In the genomic region with DNA sequence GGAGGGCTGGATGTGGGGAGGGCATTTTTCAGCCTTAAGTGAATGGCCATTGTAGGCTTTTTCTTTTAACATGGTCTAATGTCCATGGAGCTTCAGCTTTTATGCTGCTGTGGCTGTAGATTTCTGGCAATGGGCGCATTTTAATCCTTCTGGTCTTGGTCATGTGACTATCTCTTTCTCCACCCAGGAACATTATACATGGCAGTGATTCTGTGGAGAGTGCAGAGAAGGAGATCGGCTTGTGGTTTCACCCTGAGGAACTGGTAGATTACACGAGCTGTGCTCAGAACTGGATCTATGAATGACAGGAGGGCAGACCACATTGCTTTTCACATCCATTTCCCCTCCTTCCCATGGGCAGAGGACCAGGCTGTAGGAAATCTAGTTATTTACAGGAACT, we compare ENCODE assay signal across 22 cellular contexts. TPM values are rescaled to one million over a fixed set of nuclear protein-coding genes. Genes with fewer than 3 reads are reported as not detected.
A peak's percentile ranks its signal among the peaks of the same experiment; 100 is the strongest.
DNase-seq lines count a peak whose midpoint lies in the region; ATAC-seq, FAIRE-seq and TF ChIP-seq lines count a peak whose summit lies in the region.
"Had no signal": no experiment of that assay in that cellular context is flagged by ENCODE, and none has a peak within 500 bp of the region (broad histone marks: within the 10 kb centered on the region; RNA-seq: fewer than 3 reads in every experiment).

No MANE protein-coding gene starts in this region.

- no peak overlapping the region for H3K9ac ChIP-seq in GM12878 (ENCODE audit: control insufficient read depth, insufficient read depth, low read length)
- H3K9ac ChIP-seq: GM23248 had no signal

- CTCF ChIA-PET in GM12878 (lab: Yijun Ruan, JAX): interaction anchor here (0.7 to 5.8 kb wide), 2 partner anchors 7 to 105 kb away, joined by 3 to 35 read pairs; a partner anchor contains a TSS

- no peak overlapping the region for H3K4me3 Mint-ChIP-seq in activated T-cell treated with anti-CD3 and anti-CD28 coated beads, Interleukin-2, amount 50 U/mL, for 24 hours
- H3K4me3 Mint-ChIP-seq in activated T-cell treated with anti-CD3 and anti-CD28 coated beads, Interleukin-2, amount 50 U/mL, for 4 hours: no peak overlapping the region
- H3K4me3 Mint-ChIP-seq: H9 had no signal

- no peaks in the 10 kb centered on the region for H4K20me1 ChIP-seq in GM12878 (ENCODE audit: control insufficient read depth, insufficient read depth)

- H3K4me2 ChIP-seq in GM12878 (ENCODE audit: control insufficient read depth, insufficient read depth): no peak overlapping the region

- DNase-seq in activated T-cell treated with anti-CD3 and anti-CD28 coated beads, Interleukin-2, amount 50 U/mL, for 24 hours: no peak
- DNase-seq in activated T-cell treated with anti-CD3 and anti-CD28 coated beads, Interleukin-2, amount 50 U/mL, for 4 hours: no peak
- DNase-seq in MV-4-11 (lab: John Stamatoyannopoulos, UW) (peak; percentile 20), GM12878 (ENCODE audit: low read depth, low spot score) (no peak), upper lobe of right lung (peak; percentile 30), ovary (no peak), iPS-NIHi7 (ENCODE audit: extremely low spot score) (no peak)
- DNase-seq: CD4-positive, CD25-positive, alpha-beta regulatory T cell; DMS 273 treated with DMSO at 0.1 percent for 48 hours; DMS79 treated with DMSO at 0.1 percent for 48 hours; GM23248; H9; MM.1S; NCI-H1092; NCI-H146; NCI-H2029; NCI-H226; NCI-H510A treated with DMSO at 0.1 percent for 48 hours; NCI-H774; NK-92 treated with Interleukin-12 subunit alpha and Interleukin-12 subunit beta, amount 100 ng/mL, for 24 hours; Peyer's patch had no signal

- no peak overlapping the region for H2AFZ ChIP-seq in GM12878 (ENCODE audit: control insufficient read depth, low read depth, low read length)
- H2AFZ ChIP-seq: GM23248 had no signal

- no peaks in the 10 kb centered on the region for H3K9me3 ChIP-seq in GM12878 (replicated peaks; ENCODE audit: control insufficient read depth, insufficient read depth, low read length)
- H3K9me3 ChIP-seq in upper lobe of right lung: no peaks in the 10 kb centered on the region
- H3K9me3 ChIP-seq in ovary: no peaks in the 10 kb centered on the region
- H3K9me3 ChIP-seq: Peyer's patch had no signal

- H3K4me3 ChIP-seq in GM12878: no peak overlapping the region
- H3K4me3 ChIP-seq in upper lobe of right lung: no peak overlapping the region
- H3K4me3 ChIP-seq in ovary: no peak overlapping the region
- H3K4me3 ChIP-seq: GM23248, Peyer's patch had no signal

- peak overlapping the region; percentile 37 for H3K27ac Mint-ChIP-seq in activated T-cell treated with anti-CD3 and anti-CD28 coated beads, Interleukin-2, amount 50 U/mL, for 24 hours
- H3K27ac Mint-ChIP-seq: H9 had no signal

- TF ChIP-seq POLR2A in GM12878 (IDR thresholded peaks at IDR 0.05; ENCODE audit: low read depth, low read length): no peak
- no peak for TF ChIP-seq POLR2A in ovary (IDR thresholded peaks at IDR 0.05)

- SMC1A ChIA-PET in GM12878 (lab: Charles Lee; ENCODE audit: uncharacterized antibody, unreplicated experiment): interaction anchor here (1.9 kb wide), 1 partner anchor 8 kb away, joined by 4 read pairs; a partner anchor contains a TSS

- no peaks in the 10 kb centered on the region for H3K27me3 Mint-ChIP-seq in activated T-cell treated with anti-CD3 and anti-CD28 coated beads, Interleukin-2, amount 50 U/mL, for 24 hours
- H3K27me3 Mint-ChIP-seq in activated T-cell treated with anti-CD3 and anti-CD28 coated beads, Interleukin-2, amount 50 U/mL, for 4 hours (ENCODE audit: low read depth): no peaks in the 10 kb centered on the region
- H3K27me3 Mint-ChIP-seq: CD4-positive, CD25-positive, alpha-beta regulatory T cell had no signal

- intact Hi-C loops in GM12878 (cut with micrococcal nuclease; ENCODE audit: unreplicated experiment): no loop called here
- intact Hi-C loops in upper lobe of right lung (cut with DNase I): no loop called here
- intact Hi-C loops in ovary (cut with DNase I): no loop called here

- in situ Hi-C loops in GM12878 (cut with MboI): loop anchor here (10.0 kb wide), 1 partner anchor 57 kb away; no protein-coding TSS in a partner anchor

- POLR2A ChIA-PET in GM12878 (lab: Charles Lee): no interaction called here

- no peak for TF ChIP-seq CTCF in GM12878 (IDR thresholded peaks at IDR 0.05 in 2 of 3, conservative IDR thresholded peaks at IDR 0.05 in 1 of 3; ENCODE audit: control insufficient read depth in 2 of 3, extremely low read depth in 1 of 3, insufficient read depth in 1 of 3, low read depth in 3 of 3, low read length in 3 of 3)
- TF ChIP-seq CTCF in upper lobe of right lung (IDR thresholded peaks at IDR 0.05): no peak
- no peak for TF ChIP-seq CTCF in ovary (IDR thresholded peaks at IDR 0.05)

- H3K4me1 Mint-ChIP-seq in activated T-cell treated with anti-CD3 and anti-CD28 coated beads, Interleukin-2, amount 50 U/mL, for 24 hours (ENCODE audit: low read depth): peaks cover 40% of the 10 kb centered on the region
- peaks cover 13% of the 10 kb centered on the region for H3K4me1 Mint-ChIP-seq in activated T-cell treated with anti-CD3 and anti-CD28 coated beads, Interleukin-2, amount 50 U/mL, for 4 hours (ENCODE audit: low read depth)

- FAIRE-seq in GM12878 (lab: Jason Lieb, UNC): no peak
- FAIRE-seq: GM12891 had no signal

- H3K36me3 ChIP-seq in GM12878 (ENCODE audit: control insufficient read depth in 2 of 2, insufficient read depth in 2 of 2, low read length in 1 of 2) (peaks cover 15 to 31% of the 10 kb centered on the region in 2 experiments), upper lobe of right lung (peaks cover 31% of the 10 kb centered on the region), ovary (no peaks in the 10 kb centered on the region)

- TF ChIP-seq EP300 in GM12878 (IDR thresholded peaks at IDR 0.05; ENCODE audit: borderline replicate concordance in 1 of 2, control insufficient read depth in 1 of 2, low read depth in 2 of 2, low read length in 2 of 2) (no peak), ovary (IDR thresholded peaks at IDR 0.05) (no peak)

- RAD21 ChIA-PET in GM12878 (lab: Charles Lee; ENCODE audit: unreplicated experiment): no interaction called here

- no peak for ATAC-seq in activated T-cell treated with anti-CD3 and anti-CD28 coated beads, Interleukin-2, amount 50 U/mL, for 4 hours
- ATAC-seq in GM12878 (no peak), upper lobe of right lung (no peak)

- peaks cover 8% of the 10 kb centered on the region for H3K4me1 ChIP-seq in GM12878 (ENCODE audit: control insufficient read depth, insufficient read depth, low read length)
- no peaks in the 10 kb centered on the region for H3K4me1 ChIP-seq in upper lobe of right lung
- peaks cover 3% of the 10 kb centered on the region for H3K4me1 ChIP-seq in ovary (ENCODE audit: insufficient read depth)

- H3K79me2 ChIP-seq in GM12878 (ENCODE audit: control insufficient read depth, insufficient read depth, low read length): peaks cover 24% of the 10 kb centered on the region

- TSS peak; percentile 18 for BruUV-seq in GM12878 (replicated peaks; lab: Mats Ljungman, UMichigan)

- H3K27me3 ChIP-seq in GM12878 (replicated peaks in 1 of 2; ENCODE audit: control insufficient read depth in 2 of 2, insufficient read depth in 2 of 2, low read length in 1 of 2) (no peaks in the 10 kb centered on the region), upper lobe of right lung (no peaks in the 10 kb centered on the region), ovary (no peaks in the 10 kb centered on the region)
- H3K27me3 ChIP-seq: Peyer's patch had no signal

- no peak for TF ChIP-seq RAD21 in GM12878 (IDR thresholded peaks at IDR 0.05; ENCODE audit: insufficient read depth, low read depth, low read length)

- no peaks in the 10 kb centered on the region for H3K9me3 Mint-ChIP-seq in activated T-cell treated with anti-CD3 and anti-CD28 coated beads, Interleukin-2, amount 50 U/mL, for 24 hours
- no peaks in the 10 kb centered on the region for H3K9me3 Mint-ChIP-seq in activated T-cell treated with anti-CD3 and anti-CD28 coated beads, Interleukin-2, amount 50 U/mL, for 4 hours
- H3K9me3 Mint-ChIP-seq: CD4-positive, CD25-positive, alpha-beta regulatory T cell; H9 had no signal

- H3K36me3 Mint-ChIP-seq in activated T-cell treated with anti-CD3 and anti-CD28 coated beads, Interleukin-2, amount 50 U/mL, for 24 hours (ENCODE audit: low read depth): peaks cover 62% of the 10 kb centered on the region
- H3K36me3 Mint-ChIP-seq in activated T-cell treated with anti-CD3 and anti-CD28 coated beads, Interleukin-2, amount 50 U/mL, for 4 hours (ENCODE audit: insufficient read depth): peaks cover 35% of the 10 kb centered on the region

- WGBS in GM12878 (ENCODE audit: insufficient coverage, insufficient replicate concordance, low lambda C conversion rate, missing lambda C conversion rate): 54% methylated on average over 3 of the region's 3 CpGs
- WGBS in ovary, 3 donors: 73 to 89% (median 87%) methylated on average over 3 of the region's 3 CpGs

- H3K27ac ChIP-seq in GM12878 (ENCODE audit: control insufficient read depth, insufficient read depth) (no peak overlapping the region), upper lobe of right lung (no peak overlapping the region), ovary (no peak overlapping the region)
- H3K27ac ChIP-seq: GM23248, Peyer's patch had no signal

RNA-seq across cellular contexts. Expression of a gene that starts 4.7 kb away (rescaled TPM):
- total RNA-seq in activated T-cell treated with anti-CD3 and anti-CD28 coated beads, Interleukin-2, amount 50 U/mL, for 4 hours: 100 to 1,000 TPM; 847 to 931 (median 896) TPM
- 45.7 and 48.3 TPM in 2 replicates for total RNA-seq in GM12878 (2013; cell fraction: nucleolus; rRNA removed)
- total RNA-seq in GM12878 (2014; rRNA removed) (583 and 663 TPM in 2 replicates), GM12878 (2014; rRNA removed; fragmentation: Illumina TruSeq; extraction: Trizol) (555 and 589 TPM in 2 replicates), GM12878 (2021) (781 and 785 TPM in 2 replicates), upper lobe of right lung (306 TPM), ovary (100 to 1,000 TPM; 376 to 565 (median 502) TPM)
- 428 TPM for polyA plus RNA-seq in GM12878 (2011; ENCODE audit: low read depth)
- polyA plus RNA-seq in GM12878 (2011; rRNA removed) (730 and 787 TPM in 2 replicates), GM12878 (2014; fragmentation: Illumina TruSeq; extraction: Trizol) (467 and 525 TPM in 2 replicates), GM12878 (2014; fragmentation: Nextera tagmentation; extraction: Ambion mirVana) (100 to 1,000 TPM; 497 to 881 TPM), GM12878 (2014; rRNA removed) (986 and 1,114 TPM in 2 replicates), GM12878 (2016; fragmentation: Nextera tagmentation; extraction: Ambion mirVana) (1,000 to 10,000 TPM; 1,003 to 1,030 TPM), ovary (100 to 1,000 TPM; 433 to 717 TPM)
- 682 and 865 TPM in 2 replicates for polyA plus RNA-seq in GM12878 (2011; cell fraction: cytosol; rRNA removed)
- polyA plus RNA-seq in GM12878 (2011; cell fraction: nucleus; rRNA removed): 390 and 398 TPM in 2 replicates
- polyA plus RNA-seq in GM12878 (2012): 802 and 867 TPM in 2 replicates
- 208 and 213 TPM in 2 replicates for polyA minus RNA-seq in GM12878 (2011; rRNA and poly(A)+ RNA removed)
- polyA minus RNA-seq in GM12878 (2011; cell fraction: cytosol; rRNA and poly(A)+ RNA removed): 101 and 102 TPM in 2 replicates
- polyA minus RNA-seq in GM12878 (2011; cell fraction: nucleus; rRNA and poly(A)+ RNA removed): 38.4 and 69.5 TPM in 2 replicates

RNA-seq across cellular contexts. Expression of a gene that starts 8.2 kb away (rescaled TPM):
- 100 to 1,000 TPM; 495 to 588 (median 548) TPM for total RNA-seq in activated T-cell treated with anti-CD3 and anti-CD28 coated beads, Interleukin-2, amount 50 U/mL, for 4 hours
- total RNA-seq in GM12878 (2013; cell fraction: nucleolus; rRNA removed): 56.6 and 57.2 TPM in 2 replicates
- 273 and 276 TPM in 2 replicates for total RNA-seq in GM12878 (2014; rRNA removed)
- total RNA-seq in GM12878 (2014; rRNA removed; fragmentation: Illumina TruSeq; extraction: Trizol): 297 and 328 TPM in 2 replicates
- 327 and 332 TPM in 2 replicates for total RNA-seq in GM12878 (2021)
- 184 TPM for polyA plus RNA-seq in GM12878 (2011; ENCODE audit: low read depth)
- polyA plus RNA-seq in GM12878 (2011; rRNA removed): 389 and 480 TPM in 2 replicates
- polyA plus RNA-seq in GM12878 (2011; cell fraction: cytosol; rRNA removed): 421 and 465 TPM in 2 replicates
- polyA plus RNA-seq in GM12878 (2011; cell fraction: nucleus; rRNA removed): 184 and 204 TPM in 2 replicates
- polyA plus RNA-seq in GM12878 (2012): 151 and 179 TPM in 2 replicates
- 344 and 430 TPM in 2 replicates for polyA plus RNA-seq in GM12878 (2014; fragmentation: Illumina TruSeq; extraction: Trizol)
- 1,000 to 10,000 TPM; 1,138 to 1,362 TPM for polyA plus RNA-seq in GM12878 (2014; fragmentation: Nextera tagmentation; extraction: Ambion mirVana)
- 392 and 402 TPM in 2 replicates for polyA plus RNA-seq in GM12878 (2014; rRNA removed)
- 100 to 1,000 TPM; 731 to 794 TPM for polyA plus RNA-seq in GM12878 (2016; fragmentation: Nextera tagmentation; extraction: Ambion mirVana)
- polyA minus RNA-seq in GM12878 (2011; rRNA and poly(A)+ RNA removed): 104 and 144 TPM in 2 replicates
- 22.6 and 28.2 TPM in 2 replicates for polyA minus RNA-seq in GM12878 (2011; cell fraction: cytosol; rRNA and poly(A)+ RNA removed)
- polyA minus RNA-seq in GM12878 (2011; cell fraction: nucleus; rRNA and poly(A)+ RNA removed): 19.2 and 30.7 TPM in 2 replicates
- total RNA-seq in upper lobe of right lung: 29.4 TPM
- total RNA-seq in ovary: 10 to 100 TPM; 17.0 to 83.8 (median 50.5) TPM
- 10 to 100 TPM; 27.2 to 58.5 TPM for polyA plus RNA-seq in ovary

RNA-seq across cellular contexts. Expression of a gene that starts 40.9 kb away (rescaled TPM):
- 10 to 100 TPM; 37.2 to 45.6 (median 37.4) TPM for total RNA-seq in activated T-cell treated with anti-CD3 and anti-CD28 coated beads, Interleukin-2, amount 50 U/mL, for 4 hours
- total RNA-seq in GM12878 (2013; cell fraction: nucleolus; rRNA removed): 315 and 330 TPM in 2 replicates
- 27.6 and 31.7 TPM in 2 replicates for total RNA-seq in GM12878 (2014; rRNA removed)
- total RNA-seq in GM12878 (2014; rRNA removed; fragmentation: Illumina TruSeq; extraction: Trizol): 42.0 and 44.9 TPM in 2 replicates
- 33.2 and 35.0 TPM in 2 replicates for total RNA-seq in GM12878 (2021)
- 17.5 TPM for polyA plus RNA-seq in GM12878 (2011; ENCODE audit: low read depth)
- polyA plus RNA-seq in GM12878 (2011; rRNA removed): 40.9 and 57.0 TPM in 2 replicates
- polyA plus RNA-seq in GM12878 (2011; cell fraction: cytosol; rRNA removed): 18.8 and 22.0 TPM in 2 replicates
- 48.8 and 74.9 TPM in 2 replicates for polyA plus RNA-seq in GM12878 (2011; cell fraction: nucleus; rRNA removed)
- polyA plus RNA-seq in GM12878 (2012): 26.3 and 31.1 TPM in 2 replicates
- polyA plus RNA-seq in GM12878 (2014; fragmentation: Illumina TruSeq; extraction: Trizol): 34.6 and 41.4 TPM in 2 replicates
- 1 to 10 TPM; 6.6 to 6.8 TPM for polyA plus RNA-seq in GM12878 (2014; fragmentation: Nextera tagmentation; extraction: Ambion mirVana)
- 20.3 and 22.2 TPM in 2 replicates for polyA plus RNA-seq in GM12878 (2014; rRNA removed)
- polyA plus RNA-seq in GM12878 (2016; fragmentation: Nextera tagmentation; extraction: Ambion mirVana): 10 to 100 TPM; 12.4 to 13.3 TPM
- polyA minus RNA-seq in GM12878 (2011; rRNA and poly(A)+ RNA removed): 94.6 and 136 TPM in 2 replicates
- 28.5 and 34.7 TPM in 2 replicates for polyA minus RNA-seq in GM12878 (2011; cell fraction: cytosol; rRNA and poly(A)+ RNA removed)
- polyA minus RNA-seq in GM12878 (2011; cell fraction: nucleus; rRNA and poly(A)+ RNA removed): 57.9 and 70.4 TPM in 2 replicates
- 116 TPM for total RNA-seq in upper lobe of right lung
- total RNA-seq in ovary: 100 to 1,000 TPM in 2 of 7 donors, 10 to 100 TPM in 5; 63.4 to 103 (median 89.5) TPM
- polyA plus RNA-seq in ovary: 10 to 100 TPM; 28.8 to 69.6 TPM

Comparison
In these comparisons a context has a peak if more than half of its experiments do, and no peak if none do; other contexts are left out.
1. DNase-seq: peak in MV-4-11 (single experiment) and upper lobe of right lung (single experiment); none in activated T-cell treated with anti-CD3 and anti-CD28 coated beads, Interleukin-2, amount 50 U/mL, for 24 hours (single experiment), activated T-cell treated with anti-CD3 and anti-CD28 coated beads, Interleukin-2, amount 50 U/mL, for 4 hours (single experiment), GM12878 (single experiment), ovary (0 of 5) and iPS-NIHi7 (single experiment).